ENCODE assay signal across 21 cellular contexts in the genomic region with DNA sequence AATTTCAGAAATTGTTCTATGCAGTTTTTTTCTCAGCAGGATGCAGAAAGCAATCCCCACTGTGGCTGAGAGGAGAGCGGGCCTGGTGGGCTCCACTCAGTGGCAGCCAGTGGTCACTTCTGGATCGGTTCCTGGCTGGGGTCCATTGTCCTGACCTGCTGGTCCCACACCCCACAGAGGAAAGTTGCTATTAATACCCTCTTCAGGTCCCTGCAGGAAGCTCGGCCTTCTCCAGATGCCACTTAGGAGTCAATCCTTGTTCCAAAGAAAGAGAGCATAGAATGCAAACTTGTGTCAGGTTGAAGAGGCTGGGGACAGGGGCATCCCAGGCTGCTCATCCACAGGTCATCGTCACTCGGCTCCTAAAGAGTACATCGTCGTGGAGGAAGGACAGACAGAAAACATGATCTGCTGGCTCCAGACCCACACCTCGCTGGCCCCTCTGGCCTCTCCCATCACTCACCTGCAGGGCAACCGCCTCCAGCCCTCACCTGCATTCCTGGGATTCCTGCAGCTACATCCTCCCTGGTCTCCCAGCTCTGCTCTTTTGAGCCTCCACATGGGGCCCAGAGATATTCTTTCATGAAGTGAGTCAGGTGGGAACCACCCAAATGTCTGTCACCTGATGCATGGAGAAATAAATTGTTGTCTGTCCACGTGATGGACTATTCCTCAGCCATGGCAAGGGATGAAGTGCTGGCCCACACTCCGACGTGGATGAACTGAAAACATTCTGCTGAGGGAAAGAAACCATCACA.
DNase-seq lines count a peak whose midpoint lies in the region; ATAC-seq and TF ChIP-seq lines count a peak whose summit lies in the region.
"Had no signal": no experiment of that assay in that cellular context is flagged by ENCODE, and none has a peak within 500 bp of the region (broad histone marks: within the 10 kb centered on the region; RNA-seq: fewer than 3 reads in every experiment).

No MANE protein-coding gene starts in this region.

- no peak overlapping the region for H3K9ac ChIP-seq in HCT116 (ENCODE audit: low read length)
- H3K9ac ChIP-seq in PC-3 (ENCODE audit: low read length), result no peak overlapping the region
- no peak overlapping the region for H3K9ac ChIP-seq in iPS-18a (ENCODE audit: low read length)

- no peak for TF ChIP-seq POLR2A in HCT116 (IDR thresholded peaks at IDR 0.05; ENCODE audit: borderline replicate concordance, extremely low read depth, insufficient read depth, insufficient read length)

- intact Hi-C loops in HCT116 (cut with micrococcal nuclease), result no loop called here
- intact Hi-C loops in PC-3 (cut with micrococcal nuclease), result no loop called here

- POLR2A ChIA-PET in HCT116 (lab: Charles Lee) (no interaction called here), PC-3 (lab: Charles Lee; ENCODE audit: unreplicated experiment) (interaction anchor here (0.6 kb wide), 1 partner anchor 18 kb away, joined by 3 read pairs; no protein-coding TSS in a partner anchor)
- POLR2A ChIA-PET in CD8-positive, alpha-beta memory T cell (lab: Charles Lee), result no interaction called here

- H3K4me1 ChIP-seq in HCT116 (ENCODE audit: control insufficient read depth in 1 of 2, insufficient read depth in 2 of 2, low read length in 2 of 2) (peaks cover 5 to 21% of the 10 kb centered on the region in 2 experiments), PC-3 (ENCODE audit: insufficient read depth, low read length) (peaks cover 6% of the 10 kb centered on the region; the same call in 1 of the 2 replicates), iPS-18a (ENCODE audit: control insufficient read depth, low read depth, low read length) (peaks cover 19% of the 10 kb centered on the region)
- H3K4me1 ChIP-seq in CD8-positive, alpha-beta memory T cell (ENCODE audit: insufficient read depth, low read length), result no peaks in the 10 kb centered on the region

- no TSS peak for BruUV-seq in HCT116 (replicated peaks; lab: Mats Ljungman, UMichigan)
- no TSS peak for BruUV-seq in PC-3 (replicated peaks; lab: Mats Ljungman, UMichigan)

- peaks cover 5% of the 10 kb centered on the region for H3K9me3 Mint-ChIP-seq in progenitor cell of endocrine pancreas (ENCODE audit: low read depth)
- H3K9me3 Mint-ChIP-seq in CD8-positive, alpha-beta memory T cell, result peaks cover 0 to 14% (median 4%) of the 10 kb centered on the region in 5 donors

- no peak for TF ChIP-seq CTCF in HCT116 (IDR thresholded peaks at IDR 0.05 in 2 of 3, conservative IDR thresholded peaks at IDR 0.05 in 1 of 3; ENCODE audit: borderline replicate concordance in 1 of 3, insufficient read depth in 1 of 3, low read depth in 2 of 3, low read length in 2 of 3)
- TF ChIP-seq CTCF in PC-3 (conservative IDR thresholded peaks at IDR 0.05; ENCODE audit: low read depth, low read length), result no peak
- no peak for TF ChIP-seq CTCF in progenitor cell of endocrine pancreas (IDR thresholded peaks at IDR 0.05; ENCODE audit: unreplicated experiment)

- no peak overlapping the region for H2AFZ ChIP-seq in HCT116 (ENCODE audit: low read depth, low read length, poor library complexity, severe bottlenecking)
- H2AFZ ChIP-seq in PC-3 (ENCODE audit: low read length), result no peak overlapping the region

- H3K4me3 Mint-ChIP-seq in progenitor cell of endocrine pancreas (ENCODE audit: low read depth), result no peak overlapping the region
- no peak overlapping the region for H3K4me3 Mint-ChIP-seq in CD8-positive, alpha-beta memory T cell
- H3K4me3 Mint-ChIP-seq: activated naive CD8-positive, alpha-beta T cell treated with anti-CD3 and anti-CD28 coated beads for 36 hours; brain had no signal

- H3K27ac Mint-ChIP-seq in progenitor cell of endocrine pancreas, result peak overlapping the region; percentile 91
- H3K27ac Mint-ChIP-seq in CD8-positive, alpha-beta memory T cell, result peak overlapping the region in 1 of 8 donors; percentile 80
- H3K27ac Mint-ChIP-seq: activated naive CD8-positive, alpha-beta T cell treated with anti-CD3 and anti-CD28 coated beads for 36 hours had no signal

- no peaks in the 10 kb centered on the region for H3F3A ChIP-seq in PC-3 (ENCODE audit: low read length, unreplicated experiment)

- ATAC-seq in HCT116 (peak; percentile 81), PC-3 (no peak)
- ATAC-seq: activated CD4-positive, CD25-positive, alpha-beta regulatory T cell treated with anti-CD3 and anti-CD28 coated beads, Interleukin-2, amount 50 U/mL, for 24 hours; mucosa of descending colon had no signal

- DNase-seq in HCT116 (ENCODE audit: low read depth, low spot score) (no peak), PC-3 (peak; percentile 55), progenitor cell of endocrine pancreas (ENCODE audit: low spot score, unreplicated experiment) (no peak), H4 (ENCODE audit: low spot score) (no peak), SW 1271 (lab: John Stamatoyannopoulos, UW) (no peak)
- no peak for DNase-seq in CD8-positive, alpha-beta memory T cell
- DNase-seq: activated CD8-positive, alpha-beta memory T cell treated with anti-CD3 and anti-CD28 coated beads for 24 hours; activated naive CD8-positive, alpha-beta T cell treated with anti-CD3 and anti-CD28 coated beads for 36 hours; AML-193; dermis blood vessel endothelial cell; erythroblast; mucosa of descending colon; NCI-H1694 treated with DMSO at 0.1 percent for 48 hours; NCI-H510A treated with DMSO at 0.1 percent for 48 hours; occipital lobe; Right ventricle myocardium superior; stimulated activated CD4-positive, alpha-beta T cell treated with anti-CD3 and anti-CD28 coated beads, Interleukin-2, amount 100 ng/mL, for 48 hours; T-helper 9 cell had no signal

- no peak overlapping the region for H3K4me3 ChIP-seq in HCT116 (replicated peaks in 1 of 2; ENCODE audit: low read depth in 1 of 2, low read length in 2 of 2)
- no peak overlapping the region for H3K4me3 ChIP-seq in PC-3 (ENCODE audit: low read length)
- no peak overlapping the region for H3K4me3 ChIP-seq in iPS-18a (ENCODE audit: low read length)
- H3K4me3 ChIP-seq in CD8-positive, alpha-beta memory T cell (ENCODE audit: low read length), result no peak overlapping the region
- H3K4me3 ChIP-seq: mucosa of descending colon had no signal

- no peaks in the 10 kb centered on the region for H3K36me3 Mint-ChIP-seq in progenitor cell of endocrine pancreas (ENCODE audit: insufficient read depth)
- no peaks in the 10 kb centered on the region for H3K36me3 Mint-ChIP-seq in CD8-positive, alpha-beta memory T cell
- H3K36me3 Mint-ChIP-seq: activated naive CD8-positive, alpha-beta T cell treated with anti-CD3 and anti-CD28 coated beads for 36 hours; brain had no signal

- H3K36me3 ChIP-seq in HCT116 (ENCODE audit: control insufficient read depth in 1 of 2, insufficient read depth in 2 of 2, low read length in 2 of 2), result no peaks in the 10 kb centered on the region
- no peaks in the 10 kb centered on the region for H3K36me3 ChIP-seq in PC-3 (ENCODE audit: low read depth, low read length)
- no peaks in the 10 kb centered on the region for H3K36me3 ChIP-seq in iPS-18a (ENCODE audit: control insufficient read depth, low read depth, low read length)
- H3K36me3 ChIP-seq in CD8-positive, alpha-beta memory T cell (ENCODE audit: insufficient read depth, low read length), result no peaks in the 10 kb centered on the region

- CTCF ChIA-PET in HCT116 (lab: Charles Lee) (no interaction called here), PC-3 (lab: Charles Lee) (no interaction called here)
- CTCF ChIA-PET in CD8-positive, alpha-beta memory T cell (lab: Charles Lee), result no interaction called here

- H3K27ac ChIP-seq in HCT116 (ENCODE audit: low read depth, low read length) (no peak overlapping the region), PC-3 (ENCODE audit: low read length) (no peak overlapping the region), iPS-18a (ENCODE audit: low read length) (peak overlapping the region; percentile 9)
- H3K27ac ChIP-seq in CD8-positive, alpha-beta memory T cell (ENCODE audit: low read depth, low read length), result no peak overlapping the region

- H3K27me3 Mint-ChIP-seq in progenitor cell of endocrine pancreas, result peaks cover under 1% of the 10 kb centered on the region
- H3K27me3 Mint-ChIP-seq in CD8-positive, alpha-beta memory T cell, result peaks cover 21 to 23% of the 10 kb centered on the region in 2 donors

- RAD21 ChIA-PET in HCT116 (lab: Charles Lee; ENCODE audit: low non-redundant PET in 1 of 2, low total read pairs in 2 of 2, uncharacterized antibody in 2 of 2, unreplicated experiment in 2 of 2), result no interaction called here

- H3K4me2 ChIP-seq in HCT116 (ENCODE audit: low read length) (peak overlapping the region; percentile 21), PC-3 (ENCODE audit: low read length) (no peak overlapping the region)

- H4K20me1 ChIP-seq in HCT116 (ENCODE audit: insufficient read depth) (no peaks in the 10 kb centered on the region), PC-3 (ENCODE audit: low read length) (no peaks in the 10 kb centered on the region)

- H3K9me3 ChIP-seq in HCT116 (ENCODE audit: control insufficient read depth in 1 of 2, insufficient read depth in 1 of 2, low read depth in 1 of 2, low read length in 2 of 2), result no peaks in the 10 kb centered on the region
- H3K9me3 ChIP-seq in PC-3 (ENCODE audit: low read length), result no peaks in the 10 kb centered on the region
- H3K9me3 ChIP-seq in iPS-18a (ENCODE audit: control insufficient read depth, low read depth, low read length), result peaks cover 3% of the 10 kb centered on the region
- no peaks in the 10 kb centered on the region for H3K9me3 ChIP-seq in CD8-positive, alpha-beta memory T cell (ENCODE audit: low read length)
- H3K9me3 ChIP-seq: mucosa of descending colon had no signal

- no peaks in the 10 kb centered on the region for H3K27me3 ChIP-seq in HCT116 (ENCODE audit: insufficient read depth, low read length)
- H3K27me3 ChIP-seq in PC-3 (ENCODE audit: low read length), result no peaks in the 10 kb centered on the region
- no peaks in the 10 kb centered on the region for H3K27me3 ChIP-seq in iPS-18a (ENCODE audit: control insufficient read depth, insufficient read depth, low read length)
- peaks cover 3% of the 10 kb centered on the region for H3K27me3 ChIP-seq in CD8-positive, alpha-beta memory T cell (ENCODE audit: insufficient read depth, low read length, poor library complexity, severe bottlenecking)

- no peak for TF ChIP-seq RAD21 in HCT116 (IDR thresholded peaks at IDR 0.05; ENCODE audit: low read depth)

- no peaks in the 10 kb centered on the region for H3K79me2 ChIP-seq in HCT116 (ENCODE audit: insufficient read depth, low read length)
- H3K79me2 ChIP-seq in PC-3 (ENCODE audit: low read length), result no peaks in the 10 kb centered on the region

- H3K9me2 ChIP-seq in HCT116 (ENCODE audit: insufficient read depth), result no peaks in the 10 kb centered on the region
- H3K9me2 ChIP-seq in PC-3 (replicated peaks; ENCODE audit: low read length), result no peaks in the 10 kb centered on the region

- peaks cover 23% of the 10 kb centered on the region for H3K4me1 Mint-ChIP-seq in progenitor cell of endocrine pancreas (ENCODE audit: low read depth)
- no peaks in the 10 kb centered on the region for H3K4me1 Mint-ChIP-seq in CD8-positive, alpha-beta memory T cell
- H3K4me1 Mint-ChIP-seq: activated naive CD8-positive, alpha-beta T cell treated with anti-CD3 and anti-CD28 coated beads for 36 hours had no signal

TF ChIP-seq in HCT116, 20 proteins besides CTCF, POLR2A, EP300 and RAD21 (continues in another document):
- no peak for TF ChIP-seq CBX3 (IDR thresholded peaks at IDR 0.05; ENCODE audit: low read depth)
- TF ChIP-seq, protein P1, sequence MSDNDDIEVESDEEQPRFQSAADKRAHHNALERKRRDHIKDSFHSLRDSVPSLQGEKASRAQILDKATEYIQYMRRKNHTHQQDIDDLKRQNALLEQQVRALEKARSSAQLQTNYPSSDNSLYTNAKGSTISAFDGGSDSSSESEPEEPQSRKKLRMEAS (IDR thresholded peaks at IDR 0.05), result no peak
